22 cellular contexts compared by ENCODE assay signal in genomic region chr18:57576316-57576715, GRCh38.
"Had no signal": no experiment of that assay in that cellular context is flagged by ENCODE, and none has a peak within 500 bp of the region (broad histone marks: within the 10 kb centered on the region; RNA-seq: fewer than 3 reads in every experiment).

No MANE protein-coding gene starts in this region.

- H3K27ac Mint-ChIP-seq: endodermal cell; natural killer cell treated with Interleukin-12 subunit alpha and Interleukin-12 subunit beta and Interleukin-15 and Interleukin-18, amount 100 ng/mL, for 72 hours; progenitor cell of endocrine pancreas; stimulated activated memory B cell treated with anti-CD40 and anti-IgM and Interleukin-4, amounts not matched to agents 10 μg/mL and 1 μg/mL and 100 μg/mL, for 72 hours; stimulated activated naive CD8-positive, alpha-beta T cell treated with anti-CD3 and anti-CD28 coated beads, Interleukin-15, Interleukin-2, amounts not matched to agents 100 ng/mL and 50 ng/mL, for 24 hours had no signal

- ATAC-seq: heart right ventricle; left colon; left ventricle myocardium superior; natural killer cell treated with Interleukin-12 subunit alpha and Interleukin-12 subunit beta and Interleukin-15 and Interleukin-18, amount 100 ng/mL, for 72 hours; stimulated activated memory B cell treated with anti-CD40 and anti-IgM and Interleukin-4, amounts not matched to agents 10 μg/mL and 1 μg/mL and 100 μg/mL, for 72 hours had no signal

- H3K27me3 Mint-ChIP-seq: natural killer cell treated with Interleukin-12 subunit alpha and Interleukin-12 subunit beta and Interleukin-15 and Interleukin-18, amount 100 ng/mL, for 72 hours; progenitor cell of endocrine pancreas; stimulated activated memory B cell treated with anti-CD40 and anti-IgM and Interleukin-4, amounts not matched to agents 10 μg/mL and 1 μg/mL and 100 μg/mL, for 72 hours; stimulated activated naive CD8-positive, alpha-beta T cell treated with anti-CD3 and anti-CD28 coated beads, Interleukin-15, Interleukin-2, amounts not matched to agents 100 ng/mL and 50 ng/mL, for 24 hours had no signal

- H3K4me3 Mint-ChIP-seq: endodermal cell; natural killer cell treated with Interleukin-12 subunit alpha and Interleukin-12 subunit beta and Interleukin-15 and Interleukin-18, amount 100 ng/mL, for 72 hours; stimulated activated memory B cell treated with anti-CD40 and anti-IgM and Interleukin-4, amounts not matched to agents 10 μg/mL and 1 μg/mL and 100 μg/mL, for 72 hours; stimulated activated naive CD8-positive, alpha-beta T cell treated with anti-CD3 and anti-CD28 coated beads, Interleukin-15, Interleukin-2, amounts not matched to agents 100 ng/mL and 50 ng/mL, for 24 hours had no signal

- H3K27ac ChIP-seq: coronary artery, heart right ventricle, pancreas, right lobe of liver, tibial artery, upper lobe of left lung, uterus had no signal

- DNase-seq: effector CD4-positive, alpha-beta T cell; endodermal cell; heart right ventricle; hypothalamus; islet precursor cell; left colon; left ventricle myocardium superior; mesenchymal stem cell; midbrain; occipital lobe; pancreas; right lobe of liver; stimulated activated CD4-positive, alpha-beta T cell treated with anti-CD3 and anti-CD28 coated beads, Interleukin-1b, Interleukin-23, amount 100 ng/mL, for 48 hours; stimulated activated CD4-positive, alpha-beta T cell treated with anti-CD3 and anti-CD28 coated beads, Interleukin-4, amount 100 ng/mL, for 24 hours; tibial artery; upper lobe of left lung; uterus had no signal

- H3K9me3 Mint-ChIP-seq: endodermal cell; natural killer cell treated with Interleukin-12 subunit alpha and Interleukin-12 subunit beta and Interleukin-15 and Interleukin-18, amount 100 ng/mL, for 72 hours; stimulated activated memory B cell treated with anti-CD40 and anti-IgM and Interleukin-4, amounts not matched to agents 10 μg/mL and 1 μg/mL and 100 μg/mL, for 72 hours; stimulated activated naive CD8-positive, alpha-beta T cell treated with anti-CD3 and anti-CD28 coated beads, Interleukin-15, Interleukin-2, amounts not matched to agents 100 ng/mL and 50 ng/mL, for 24 hours had no signal
